ENCODE assay signal across 23 cellular contexts in genomic region chr12:69840727-69841126, GRCh38. TPM values are rescaled to one million over a fixed set of nuclear protein-coding genes. Genes with fewer than 3 reads are reported as not detected.
"Had no signal": no experiment of that assay in that cellular context is flagged by ENCODE, and none has a peak within 500 bp of the region (broad histone marks: within the 10 kb centered on the region; RNA-seq: fewer than 3 reads in every experiment).

No MANE protein-coding gene starts in this region.

- H3K9me3 ChIP-seq: heart right ventricle, left ventricle myocardium inferior, mucosa of descending colon, neutrophil, suprapubic skin had no signal

- H3K36me3 Mint-ChIP-seq: memory B cell, natural killer cell, WTC11 had no signal

- H3K36me3 ChIP-seq: heart right ventricle, left ventricle myocardium inferior, neutrophil, suprapubic skin had no signal

- H3K27ac Mint-ChIP-seq: activated CD4-positive, alpha-beta memory T cell treated with anti-CD3 and anti-CD28 coated beads, Interleukin-2, amount 10 ng/mL, durations not matched to agents 7 days and 5 days; activated T-cell treated with anti-CD3 and anti-CD28 coated beads, Interleukin-2, amount 50 U/mL, for 24 hours; memory B cell; natural killer cell; WTC11 had no signal

- H3K4me1 Mint-ChIP-seq: activated CD4-positive, alpha-beta memory T cell treated with anti-CD3 and anti-CD28 coated beads, Interleukin-2, amount 10 ng/mL, durations not matched to agents 7 days and 5 days; central memory CD8-positive, alpha-beta T cell; memory B cell; natural killer cell; WTC11 had no signal

- H3K4me3 Mint-ChIP-seq: activated CD4-positive, alpha-beta memory T cell treated with anti-CD3 and anti-CD28 coated beads, Interleukin-2, amount 10 ng/mL, durations not matched to agents 7 days and 5 days; activated T-cell treated with anti-CD3 and anti-CD28 coated beads, Interleukin-2, amount 50 U/mL, for 24 hours; central memory CD8-positive, alpha-beta T cell; memory B cell; natural killer cell; WTC11 had no signal

- ATAC-seq: heart right ventricle; mucosa of descending colon; natural killer cell; right cardiac atrium; stimulated activated naive CD8-positive, alpha-beta T cell treated with anti-CD3 and anti-CD28 coated beads, Interleukin-15, Interleukin-2, amounts not matched to agents 100 U/mL and 50 U/mL, for 24 hours; WTC11 had no signal

- H3K4me1 ChIP-seq: left ventricle myocardium inferior, suprapubic skin had no signal

- H3K27me3 ChIP-seq: heart right ventricle, suprapubic skin had no signal

- H3K27ac ChIP-seq: coronary artery, heart right ventricle, left ventricle myocardium inferior, neutrophil, skin epidermis, suprapubic skin had no signal

- H3K9me3 Mint-ChIP-seq: activated CD4-positive, alpha-beta memory T cell treated with anti-CD3 and anti-CD28 coated beads, Interleukin-2, amount 10 ng/mL, durations not matched to agents 7 days and 5 days; activated T-cell treated with anti-CD3 and anti-CD28 coated beads, Interleukin-2, amount 50 U/mL, for 24 hours; central memory CD8-positive, alpha-beta T cell; memory B cell; natural killer cell; WTC11 had no signal

- H3K4me3 ChIP-seq: coronary artery, heart right ventricle, left ventricle myocardium inferior, mucosa of descending colon, skin epidermis, suprapubic skin had no signal

- DNase-seq: activated CD4-positive, alpha-beta memory T cell treated with anti-CD3 and anti-CD28 coated beads, Interleukin-2, amount 10 ng/mL, durations not matched to agents 7 days and 5 days; activated CD4-positive, alpha-beta T cell treated with anti-CD3 and anti-CD28 coated beads for 4 hours; activated effector memory CD4-positive, alpha-beta T cell treated with Interleukin-2 at 50 U/mL for 16 hours; activated naive CD4-positive, alpha-beta T cell treated with anti-CD3 and anti-CD28 coated beads, Interleukin-2, amount 50 U/mL, for 16 hours; activated T-cell treated with anti-CD3 and anti-CD28 coated beads, Interleukin-2, amount 50 U/mL, for 24 hours; effector CD4-positive, alpha-beta T cell; heart right ventricle; left ventricle myocardium inferior; mucosa of descending colon; natural killer cell; posterior cingulate gyrus; right cardiac atrium; stimulated activated CD4-positive, alpha-beta T cell treated with anti-CD3 and anti-CD28 coated beads, Interleukin-4, amount 100 ng/mL, for 24 hours; stimulated activated naive CD8-positive, alpha-beta T cell treated with anti-CD3 and anti-CD28 coated beads, Interleukin-15, Interleukin-2, amounts not matched to agents 100 U/mL and 50 U/mL, for 24 hours; T-helper 2 cell; trophoblast cell had no signal

RNA-seq across cellular contexts. Expression of gene MYRFL, which starts 15.7 kb away (rescaled TPM):
- total RNA-seq: activated CD4-positive, alpha-beta memory T cell treated with anti-CD3 and anti-CD28 coated beads, Interleukin-2, amount 10 ng/mL, durations not matched to agents 7 days and 5 days; natural killer cell had no signal
